ENCODE assay signal across 16 cellular contexts in genomic region chr10:49615721-49616120, GRCh38. TPM values are rescaled to one million over a fixed set of nuclear protein-coding genes. Genes with fewer than 3 reads are reported as not detected.
"Had no signal": no experiment of that assay in that cellular context is flagged by ENCODE, and none has a peak within 500 bp of the region (broad histone marks: within the 10 kb centered on the region; RNA-seq: fewer than 3 reads in every experiment).

No MANE protein-coding gene starts in this region.

- H3K4me3 Mint-ChIP-seq: activated CD4-positive, alpha-beta T cell treated with anti-CD3 and anti-CD28 coated beads, Interleukin-2, amount 10 ng/mL, durations not matched to agents 24 days and 14 days; activated naive CD8-positive, alpha-beta T cell had no signal

- H3K27ac Mint-ChIP-seq: activated CD4-positive, alpha-beta T cell treated with anti-CD3 and anti-CD28 coated beads, Interleukin-2, amount 10 ng/mL, durations not matched to agents 24 days and 14 days; activated naive CD8-positive, alpha-beta T cell had no signal

- DNase-seq: activated CD4-positive, alpha-beta T cell treated with anti-CD3 and anti-CD28 coated beads, Interleukin-2, amount 10 ng/mL, durations not matched to agents 24 days and 14 days; activated gamma-delta T cell; activated T-cell treated with anti-CD3 and anti-CD28 coated beads, Interleukin-2, amount 50 U/mL, for 1 hour; amygdala; brain microvascular endothelial cell; cerebellar nuclear complex; hippocampal formation; thyroid gland; WERI-Rb-1 had no signal

- H3K27ac ChIP-seq: brain microvascular endothelial cell, ovary, skin epidermis, thyroid gland, vagina, WERI-Rb-1 had no signal

- H3K9me3 ChIP-seq: thyroid gland, vagina had no signal

- H3K36me3 ChIP-seq: brain microvascular endothelial cell, ovary, thyroid gland, vagina, WERI-Rb-1 had no signal

- H3K4me3 ChIP-seq: ovary, skin epidermis, thyroid gland, vagina had no signal

- H3K36me3 Mint-ChIP-seq: activated naive CD8-positive, alpha-beta T cell had no signal

RNA-seq across cellular contexts. Expression of gene CHAT, which starts 1.9 kb away (rescaled TPM):
- total RNA-seq: activated CD4-positive, alpha-beta T cell treated with anti-CD3 and anti-CD28 coated beads, Interleukin-2, amount 10 ng/mL, durations not matched to agents 24 days and 14 days; dermis microvascular lymphatic vessel endothelial cell; lower leg skin; ovary; renal cortical epithelial cell; thyroid gland; vagina had no signal

RNA-seq across cellular contexts. Expression of gene SLC18A3, which starts 5.6 kb away (rescaled TPM):
- total RNA-seq: activated CD4-positive, alpha-beta T cell treated with anti-CD3 and anti-CD28 coated beads, Interleukin-2, amount 10 ng/mL, durations not matched to agents 24 days and 14 days; dermis microvascular lymphatic vessel endothelial cell; lower leg skin; ovary; thyroid gland had no signal
